ENCODE assay signal across 26 cellular contexts in the genomic region with DNA sequence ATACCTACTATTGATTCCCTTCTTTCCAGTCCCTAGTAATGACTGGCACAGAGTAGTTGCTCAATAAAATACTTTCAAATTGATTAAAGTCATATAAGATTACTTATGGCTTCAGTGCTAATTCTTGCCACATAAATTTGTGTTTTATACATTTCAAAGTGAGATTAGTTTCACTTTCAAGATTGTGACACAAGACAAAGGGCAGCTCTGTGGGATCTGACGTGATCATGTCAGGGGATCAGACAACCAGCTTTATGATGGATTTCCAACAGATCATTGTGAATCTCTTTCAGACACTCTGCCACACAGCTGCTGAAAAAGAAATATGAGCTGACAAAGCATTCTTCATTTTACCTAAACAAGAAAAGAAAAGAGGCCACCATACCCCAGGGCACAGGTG.
A peak's percentile ranks its signal among the peaks of the same experiment; 100 is the strongest.
DNase-seq lines count a peak whose midpoint lies in the region; ATAC-seq, FAIRE-seq and TF ChIP-seq lines count a peak whose summit lies in the region.
"Had no signal": no experiment of that assay in that cellular context is flagged by ENCODE, and none has a peak within 500 bp of the region (broad histone marks: within the 10 kb centered on the region; RNA-seq: fewer than 3 reads in every experiment).

No MANE protein-coding gene starts in this region.

- no peak for TF ChIP-seq CTCF in Loucy (conservative IDR thresholded peaks at IDR 0.05; ENCODE audit: low read length)
- no peak for TF ChIP-seq CTCF in tibial nerve (IDR thresholded peaks at IDR 0.05)

- no peaks in the 10 kb centered on the region for H3K36me3 Mint-ChIP-seq in activated T-helper 17 cell treated with anti-CD3 and anti-CD28 coated beads, Interleukin-2, amount 50 U/mL, for 72 hours (ENCODE audit: low read depth)
- H3K36me3 Mint-ChIP-seq: memory B cell had no signal

- no peak overlapping the region for H4K8ac ChIP-seq in mesenchymal stem cell (ENCODE audit: low read length)

- no peaks in the 10 kb centered on the region for H3K9me3 Mint-ChIP-seq in activated T-helper 17 cell treated with anti-CD3 and anti-CD28 coated beads, Interleukin-2, amount 50 U/mL, for 72 hours
- H3K9me3 Mint-ChIP-seq: activated naive CD8-positive, alpha-beta T cell treated with anti-CD3 and anti-CD28 coated beads, Interleukin-2, amount 50 U/mL, for 24 hours; activated T-helper 2 cell treated with anti-CD3 and anti-CD28 coated beads, Interferon-gamma antibody, Interleukin-2, Interleukin-4, amounts not matched to agents 10 μg/mL and 5 μg/mL and 100 μg/mL, durations not matched to agents 14 hours and 24 hours and 36 hours; CD4-positive, alpha-beta T cell; GM23338; memory B cell; nephron progenitor cell had no signal

- peak overlapping the region; percentile 3 for H3K27ac Mint-ChIP-seq in activated T-helper 17 cell treated with anti-CD3 and anti-CD28 coated beads, Interleukin-2, amount 50 U/mL, for 72 hours
- H3K27ac Mint-ChIP-seq: activated naive CD8-positive, alpha-beta T cell treated with anti-CD3 and anti-CD28 coated beads, Interleukin-2, amount 50 U/mL, for 24 hours; activated T-helper 2 cell treated with anti-CD3 and anti-CD28 coated beads, Interferon-gamma antibody, Interleukin-2, Interleukin-4, amounts not matched to agents 10 μg/mL and 5 μg/mL and 100 μg/mL, durations not matched to agents 14 hours and 24 hours and 36 hours; CD4-positive, alpha-beta T cell; memory B cell; nephron progenitor cell; progenitor cell of endocrine pancreas had no signal

- no peak overlapping the region for H3K23ac ChIP-seq in mesenchymal stem cell (ENCODE audit: low read length in 2 of 2)

- no peak overlapping the region for H3K4ac ChIP-seq in mesenchymal stem cell (ENCODE audit: low read depth in 1 of 2, low read length in 2 of 2)

- no peak overlapping the region for H2BK120ac ChIP-seq in mesenchymal stem cell (ENCODE audit: low read depth, low read length)

- H2AK5ac ChIP-seq in mesenchymal stem cell (ENCODE audit: low read length, severe bottlenecking), result peak overlapping the region; percentile 68

- H2BK5ac ChIP-seq in mesenchymal stem cell (ENCODE audit: low read depth, low read length, poor library complexity, severe bottlenecking), result no peak overlapping the region

- H3K4me1 ChIP-seq in Loucy (ENCODE audit: insufficient read depth, low read length, poor library complexity, severe bottlenecking), result peaks cover 7% of the 10 kb centered on the region
- H3K4me1 ChIP-seq in mesenchymal stem cell (ENCODE audit: control insufficient read depth, insufficient read depth, low read depth, low read length), result peaks cover 7% of the 10 kb centered on the region
- no peaks in the 10 kb centered on the region for H3K4me1 ChIP-seq in tibial nerve
- H3K4me1 ChIP-seq: vagina had no signal

- no peak overlapping the region for H3K9ac ChIP-seq in Loucy (ENCODE audit: low read depth, low read length, poor library complexity, severe bottlenecking)
- no peak overlapping the region for H3K9ac ChIP-seq in mesenchymal stem cell (ENCODE audit: low read length)
- H3K9ac ChIP-seq: KMS-11 had no signal

- H3K27me3 ChIP-seq in Loucy (ENCODE audit: insufficient read depth, low read length, poor library complexity, severe bottlenecking) (no peaks in the 10 kb centered on the region), mesenchymal stem cell (ENCODE audit: control insufficient read depth in 1 of 2, insufficient read depth in 1 of 2, low read length in 2 of 2) (no peaks in the 10 kb centered on the region), tibial nerve (no peaks in the 10 kb centered on the region)
- H3K27me3 ChIP-seq: vagina had no signal

- H3K14ac ChIP-seq in mesenchymal stem cell (ENCODE audit: low read length in 2 of 2), result no peak overlapping the region

- H4K91ac ChIP-seq in mesenchymal stem cell (ENCODE audit: low read length), result no peak overlapping the region

- no peaks in the 10 kb centered on the region for H3K79me2 ChIP-seq in Loucy (ENCODE audit: insufficient read depth, low read length)

- H3F3A ChIP-seq in Loucy (ENCODE audit: low read depth), result no peaks in the 10 kb centered on the region

- no peak overlapping the region for H3K18ac ChIP-seq in mesenchymal stem cell (ENCODE audit: low read depth in 1 of 2, low read length in 2 of 2)

- peaks cover 4% of the 10 kb centered on the region for H3K27me3 Mint-ChIP-seq in activated T-helper 17 cell treated with anti-CD3 and anti-CD28 coated beads, Interleukin-2, amount 50 U/mL, for 72 hours

- WGBS in mesenchymal stem cell, result 94% methylated on average over 1 of the region's 1 CpG
- WGBS in tibial nerve, 2 donors, result 61 to 73% methylated on average over 1 of the region's 1 CpG

- H2AFZ ChIP-seq in Loucy (ENCODE audit: low read length) (0 out of 2 replicates have a peak overlapping the region, but pooled peaks have one; percentile 12), mesenchymal stem cell (ENCODE audit: low read depth, low read length) (no peak overlapping the region)
- H2AFZ ChIP-seq: GM23338 had no signal

- no peaks in the 10 kb centered on the region for H4K20me1 ChIP-seq in Loucy (ENCODE audit: insufficient read depth, low read length, poor library complexity, severe bottlenecking)

- H3K79me1 ChIP-seq in mesenchymal stem cell (replicated peaks; ENCODE audit: low read length, poor library complexity, severe bottlenecking), result no peaks in the 10 kb centered on the region

- no peak overlapping the region for H2BK15ac ChIP-seq in mesenchymal stem cell (ENCODE audit: low read depth, poor library complexity, severe bottlenecking)

- H3K27ac ChIP-seq in mesenchymal stem cell (ENCODE audit: low read length, poor library complexity, severe bottlenecking) (peak overlapping the region; percentile 94), caudate nucleus (ENCODE audit: low read depth, low read length) (no peak overlapping the region), tibial nerve (no peak overlapping the region)
- H3K27ac ChIP-seq: KMS-11, skin epidermis, vagina had no signal

- H3K9me2 ChIP-seq in Loucy (replicated peaks; ENCODE audit: low read depth, low read length), result no peaks in the 10 kb centered on the region

- ATAC-seq in activated T-helper 17 cell treated with anti-CD3 and anti-CD28 coated beads, Interleukin-2, amount 50 U/mL, for 72 hours (replicated peaks), result peak; percentile 55
- ATAC-seq: activated naive CD8-positive, alpha-beta T cell treated with anti-CD3 and anti-CD28 coated beads, Interleukin-2, amount 50 U/mL, for 24 hours; GM23338; PC-3 had no signal

- peak overlapping the region; percentile 45 for H3K4me3 Mint-ChIP-seq in activated T-helper 17 cell treated with anti-CD3 and anti-CD28 coated beads, Interleukin-2, amount 50 U/mL, for 72 hours
- H3K4me3 Mint-ChIP-seq: activated naive CD8-positive, alpha-beta T cell treated with anti-CD3 and anti-CD28 coated beads, Interleukin-2, amount 50 U/mL, for 24 hours; CD4-positive, alpha-beta T cell; GM23338; memory B cell; nephron progenitor cell had no signal

- H3K4me2 ChIP-seq in Loucy (ENCODE audit: low read depth, low read length, poor library complexity, severe bottlenecking) (no peak overlapping the region), mesenchymal stem cell (ENCODE audit: low read length, poor library complexity, severe bottlenecking) (no peak overlapping the region)
- H3K4me2 ChIP-seq: GM23338, KMS-11 had no signal

- no peak overlapping the region for H2BK12ac ChIP-seq in mesenchymal stem cell (ENCODE audit: low read length in 2 of 2)

- DNase-seq in CD1c-positive myeloid dendritic cell (ENCODE audit: extremely low spot score) (peak; percentile 60), mesenchymal stem cell (peak; percentile 45), urothelium cell line (ENCODE audit: low spot score) (no peak), AG08395 (ENCODE audit: low spot score) (no peak), caudate nucleus (lab: John Stamatoyannopoulos, UW) (no peak), tibial nerve (ENCODE audit: low spot score in 2 of 2) (no peak)
- DNase-seq: activated CD4-positive, CD25-positive, alpha-beta regulatory T cell treated with anti-CD3 and anti-CD28 coated beads, Interleukin-2, amount 50 U/mL, for 72 hours; activated naive CD8-positive, alpha-beta T cell treated with anti-CD3 and anti-CD28 coated beads, Interleukin-2, amount 50 U/mL, for 24 hours; CD4-positive, alpha-beta T cell; DMS53; NCI-H1105 treated with DMSO at 0.1 percent for 48 hours; NCI-H526; nephron progenitor cell; stimulated activated CD4-positive, alpha-beta T cell treated with anti-CD3 and anti-CD28 coated beads, Interleukin-4, amount 100 ng/mL, for 4 hours had no signal

- H3K36me3 ChIP-seq in Loucy (ENCODE audit: insufficient read depth, low read length) (no peaks in the 10 kb centered on the region), mesenchymal stem cell (ENCODE audit: control insufficient read depth in 1 of 2, insufficient read depth in 2 of 2, low read depth in 1 of 2, low read length in 2 of 2) (no peaks in the 10 kb centered on the region), tibial nerve (no peaks in the 10 kb centered on the region)
- H3K36me3 ChIP-seq: vagina had no signal

- FAIRE-seq in urothelium cell line (lab: Jason Lieb, UNC), result no peak
- FAIRE-seq: bronchial epithelial cell, frontal cortex had no signal

- TF ChIP-seq POLR2A in tibial nerve (IDR thresholded peaks at IDR 0.05), result no peak

- H3K9me3 ChIP-seq in Loucy (ENCODE audit: insufficient read depth, low read depth, low read length) (no peaks in the 10 kb centered on the region), mesenchymal stem cell (ENCODE audit: control insufficient read depth, low read length) (no peaks in the 10 kb centered on the region), tibial nerve (no peaks in the 10 kb centered on the region)
- H3K9me3 ChIP-seq: vagina had no signal

- H3K4me1 Mint-ChIP-seq in activated T-helper 17 cell treated with anti-CD3 and anti-CD28 coated beads, Interleukin-2, amount 50 U/mL, for 72 hours, result peaks cover 11% of the 10 kb centered on the region
- H3K4me1 Mint-ChIP-seq: memory B cell had no signal

- TF ChIP-seq EP300 in tibial nerve (IDR thresholded peaks at IDR 0.05), result no peak

- H3K4me3 ChIP-seq in Loucy (ENCODE audit: low read length, poor library complexity, severe bottlenecking) (no peak overlapping the region), mesenchymal stem cell (ENCODE audit: insufficient read depth in 1 of 2, low read depth in 1 of 2, low read length in 2 of 2) (no peak overlapping the region), tibial nerve (no peak overlapping the region)
- H3K4me3 ChIP-seq: GM23338, skin epidermis, vagina had no signal

Comparison
In these comparisons a context has a peak if more than half of its experiments do, and no peak if none do; other contexts are left out.
1. DNase-seq: peak in CD1c-positive myeloid dendritic cell (single experiment) and mesenchymal stem cell (single experiment); none in urothelium cell line (single experiment), AG08395 (single experiment), caudate nucleus (0 of 61) and tibial nerve (0 of 2).